In the genomic region with DNA sequence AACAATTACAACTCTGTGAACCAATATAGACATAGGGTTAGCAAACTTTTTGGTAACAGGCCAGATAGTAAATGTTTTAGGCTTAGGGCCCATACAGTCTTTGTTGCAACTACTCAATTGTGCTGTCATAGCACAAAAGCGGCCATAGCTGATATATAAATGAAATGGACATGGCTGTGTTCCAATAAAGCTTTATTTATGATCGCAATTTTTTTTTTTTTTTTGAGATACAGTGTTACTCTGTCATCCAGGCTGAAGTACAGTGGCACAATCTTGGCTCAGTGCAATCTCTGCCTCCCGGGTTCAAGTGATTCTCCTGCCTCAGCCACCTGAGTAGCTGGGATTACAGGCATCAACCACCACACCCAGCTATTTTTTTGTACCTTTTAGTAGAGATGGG, we compare ENCODE assay signal across 14 cellular contexts. TPM values are rescaled to one million over a fixed set of nuclear protein-coding genes. Genes with fewer than 3 reads are reported as not detected.
DNase-seq lines count a peak whose midpoint lies in the region; ATAC-seq and TF ChIP-seq lines count a peak whose summit lies in the region.
"Had no signal": no experiment of that assay in that cellular context is flagged by ENCODE, and none has a peak within 500 bp of the region (broad histone marks: within the 10 kb centered on the region; RNA-seq: fewer than 3 reads in every experiment).

No MANE protein-coding gene starts in this region.

- peak; percentile 3 for DNase-seq in NCI-H1105 treated with DMSO at 0.1 percent for 48 hours (lab: John Stamatoyannopoulos, UW)
- no peak for DNase-seq in NCI-H1105 (lab: John Stamatoyannopoulos, UW)
- DNase-seq in left colon, result no peak
- no peak for DNase-seq in right atrium auricular region (ENCODE audit: low spot score)
- no peak for DNase-seq in GM03348 (ENCODE audit: low spot score)
- no peak for DNase-seq in HK-2 (ENCODE audit: unreplicated experiment)
- DNase-seq: 8988T; ACHN; CD4-positive, CD25-positive, alpha-beta regulatory T cell; DMS53; GOT3; H9 had no signal

- H3F3A ChIP-seq in SU-DHL-6 (ENCODE audit: insufficient read depth), result peaks cover 32% of the 10 kb centered on the region

- H3K36me3 ChIP-seq in SU-DHL-6 (ENCODE audit: low read length) (peaks cover 8% of the 10 kb centered on the region; the same call in 1 of the 2 replicates), right atrium auricular region (no peaks in the 10 kb centered on the region)

- H3K9ac ChIP-seq in SU-DHL-6 (ENCODE audit: low read length), result no peak overlapping the region

- peaks cover 0 to 2% of the 10 kb centered on the region in 2 donors for H3K4me1 ChIP-seq in right atrium auricular region

- H3K27me3 ChIP-seq in SU-DHL-6 (ENCODE audit: low read length) (no peaks in the 10 kb centered on the region), right atrium auricular region (no peaks in the 10 kb centered on the region)
- H3K27me3 ChIP-seq: BLaER1 treated with 17β-estradiol and CSF1 and Interleukin-3, amounts not matched to agents 10 nM and 100 nM had no signal

- ATAC-seq in left colon, result peak; percentile 28

- TF ChIP-seq CTCF in SU-DHL-6 (IDR thresholded peaks at IDR 0.05; ENCODE audit: insufficient read depth, low read length, poor library complexity, severe bottlenecking) (no peak), right atrium auricular region (IDR thresholded peaks at IDR 0.05) (no peak)

- intact Hi-C loops in left colon (cut with DNase I, micrococcal nuclease), result no loop called here

- no peaks in the 10 kb centered on the region for H3K9me2 ChIP-seq in SU-DHL-6 (replicated peaks; ENCODE audit: insufficient read depth, low read length)

- H3K4me3 ChIP-seq in SU-DHL-6 (ENCODE audit: insufficient read depth, low read length, poor library complexity, severe bottlenecking) (no peak overlapping the region), right atrium auricular region (no peak overlapping the region)
- H3K4me3 ChIP-seq: BLaER1 treated with 17β-estradiol and CSF1 and Interleukin-3, amounts not matched to agents 10 nM and 100 nM had no signal

- peak overlapping the region; percentile 7 for H3K4me2 ChIP-seq in SU-DHL-6 (ENCODE audit: low read depth, low read length, poor library complexity, severe bottlenecking)

- peaks cover 41% of the 10 kb centered on the region for H3K79me2 ChIP-seq in SU-DHL-6 (ENCODE audit: insufficient read depth, low read length)

- no peak overlapping the region for H2AFZ ChIP-seq in SU-DHL-6 (ENCODE audit: low read depth, low read length, severe bottlenecking)

- H3K27ac ChIP-seq in SU-DHL-6 (ENCODE audit: low read depth, low read length), result peak overlapping the region; percentile 15; the same call in 1 of the 2 replicates
- H3K27ac ChIP-seq in right atrium auricular region, result no peak overlapping the region

- H4K20me1 ChIP-seq in SU-DHL-6 (ENCODE audit: low read depth, low read length), result no peaks in the 10 kb centered on the region

- no peaks in the 10 kb centered on the region for H3K9me3 ChIP-seq in SU-DHL-6 (ENCODE audit: insufficient read depth, low read length)
- H3K9me3 ChIP-seq in right atrium auricular region, result no peaks in the 10 kb centered on the region
- H3K9me3 ChIP-seq: BLaER1 treated with 17β-estradiol and CSF1 and Interleukin-3, amounts not matched to agents 10 nM and 100 nM had no signal

RNA-seq across cellular contexts. Expression of gene XYLT1, which starts 16.4 kb away (rescaled TPM):
- total RNA-seq in left colon (10 to 100 TPM; 24.2 to 28.6 TPM), right atrium auricular region (10 to 100 TPM; 14.4 to 31.3 TPM)
